ENCODE assay signal across 9 cellular contexts in the genomic region with DNA sequence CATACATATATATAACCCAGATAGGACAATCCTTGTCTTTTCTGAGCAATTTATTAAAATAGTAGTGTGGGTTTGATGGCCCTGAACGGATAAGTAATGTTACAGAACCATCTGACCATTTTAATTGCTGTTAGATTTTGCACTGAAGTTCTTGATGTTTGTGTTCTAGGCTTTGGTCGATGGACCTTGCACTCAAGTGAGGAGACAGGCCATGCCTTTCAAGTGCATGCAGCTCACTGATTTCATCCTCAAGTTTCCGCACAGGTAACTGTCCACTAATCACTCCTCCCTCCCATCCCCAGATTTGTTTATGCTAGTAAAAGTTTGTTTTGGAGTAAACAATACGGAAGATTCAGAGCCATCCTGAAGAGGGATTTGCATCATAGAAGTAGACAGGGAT. TPM values are rescaled to one million over a fixed set of nuclear protein-coding genes. Genes with fewer than 3 reads are reported as not detected.
DNase-seq lines count a peak whose midpoint lies in the region; ATAC-seq and TF ChIP-seq lines count a peak whose summit lies in the region.
"Had no signal": no experiment of that assay in that cellular context is flagged by ENCODE, and none has a peak within 500 bp of the region (broad histone marks: within the 10 kb centered on the region; RNA-seq: fewer than 3 reads in every experiment).

No MANE protein-coding gene starts in this region.

- RAD21 ChIA-PET in HCT116 (lab: Charles Lee; ENCODE audit: low non-redundant PET in 1 of 2, low total read pairs in 2 of 2, uncharacterized antibody in 2 of 2, unreplicated experiment in 2 of 2), result no interaction called here

- ATAC-seq in HCT116, result no peak
- ATAC-seq in T-helper 17 cell, result no peak
- ATAC-seq in HG03039 (IDR thresholded peaks at IDR 0.05; ENCODE audit: unreplicated experiment), result no peak
- no peak for ATAC-seq in GM21528 (IDR thresholded peaks at IDR 0.05; ENCODE audit: low FRiP score, unreplicated experiment)
- ATAC-seq: activated CD4-positive, CD25-positive, alpha-beta regulatory T cell treated with anti-CD3 and anti-CD28 coated beads, Interleukin-2, amount 50 U/mL, for 24 hours had no signal

- H3K27me3 ChIP-seq in HCT116 (ENCODE audit: insufficient read depth, low read length), result no peaks in the 10 kb centered on the region
- no peaks in the 10 kb centered on the region for H3K27me3 ChIP-seq in skeletal muscle satellite cell (ENCODE audit: control insufficient read depth, insufficient read depth, low read length)

- no peak for TF ChIP-seq RAD21 in HCT116 (IDR thresholded peaks at IDR 0.05; ENCODE audit: low read depth)

- no peak overlapping the region for H2AFZ ChIP-seq in HCT116 (ENCODE audit: low read depth, low read length, poor library complexity, severe bottlenecking)

- TF ChIP-seq CTCF in HCT116 (IDR thresholded peaks at IDR 0.05 in 2 of 3, conservative IDR thresholded peaks at IDR 0.05 in 1 of 3; ENCODE audit: borderline replicate concordance in 1 of 3, insufficient read depth in 1 of 3, low read depth in 2 of 3, low read length in 2 of 3), result no peak
- no peak for TF ChIP-seq CTCF in fibroblast of pulmonary artery (IDR thresholded peaks at IDR 0.05; ENCODE audit: low read length, missing control alignments)

- H3K4me3 Mint-ChIP-seq in T-helper 17 cell, result peak overlapping the region; percentile 89

- H3K9me3 ChIP-seq in HCT116 (ENCODE audit: control insufficient read depth in 1 of 2, insufficient read depth in 1 of 2, low read depth in 1 of 2, low read length in 2 of 2), result no peaks in the 10 kb centered on the region
- H3K9me3 ChIP-seq in T-helper 17 cell (ENCODE audit: control insufficient read depth, low read length, poor library complexity, severe bottlenecking), result no peaks in the 10 kb centered on the region
- no peaks in the 10 kb centered on the region for H3K9me3 ChIP-seq in skeletal muscle satellite cell (replicated peaks; ENCODE audit: low read length)

- no TSS peak for BruUV-seq in HCT116 (replicated peaks; lab: Mats Ljungman, UMichigan)

- intact Hi-C loops in HCT116 (cut with micrococcal nuclease), result no loop called here

- H3K9me2 ChIP-seq in HCT116 (ENCODE audit: insufficient read depth), result no peaks in the 10 kb centered on the region

- H3K4me2 ChIP-seq in HCT116 (ENCODE audit: low read length) (peak overlapping the region; percentile 92), skeletal muscle satellite cell (ENCODE audit: low read length) (peak overlapping the region; percentile 99)

- POLR2A ChIA-PET in HCT116 (lab: Charles Lee), result no interaction called here

- H4K20me1 ChIP-seq in HCT116 (ENCODE audit: insufficient read depth), result peaks cover 33% of the 10 kb centered on the region; the same call in 1 of the 2 replicates

- no peak for TF ChIP-seq POLR2A in HCT116 (IDR thresholded peaks at IDR 0.05; ENCODE audit: borderline replicate concordance, extremely low read depth, insufficient read depth, insufficient read length)

- H3K27ac ChIP-seq in HCT116 (ENCODE audit: low read depth, low read length), result peak overlapping the region; percentile 87; the same call in 1 of the 2 replicates

- H3K36me3 ChIP-seq in HCT116 (ENCODE audit: control insufficient read depth in 1 of 2, insufficient read depth in 2 of 2, low read length in 2 of 2), result peaks cover 46 to 49% of the 10 kb centered on the region in 2 experiments
- H3K36me3 ChIP-seq in skeletal muscle satellite cell (ENCODE audit: insufficient read depth, low read length), result peaks cover 56% of the 10 kb centered on the region

- H3K4me3 ChIP-seq in HCT116 (replicated peaks in 1 of 2; ENCODE audit: low read depth in 1 of 2, low read length in 2 of 2) (peak overlapping the region; percentile 70 to 90), fibroblast of pulmonary artery (replicated peaks; ENCODE audit: low read depth, low read length) (peak overlapping the region; percentile 81), skeletal muscle satellite cell (ENCODE audit: low read length) (peak overlapping the region; percentile 98)

- no peaks in the 10 kb centered on the region for H3K27me3 Mint-ChIP-seq in T-helper 17 cell

- H3K36me3 Mint-ChIP-seq in T-helper 17 cell (ENCODE audit: low read depth), result peaks cover 2% of the 10 kb centered on the region

- H3K9ac ChIP-seq in HCT116 (ENCODE audit: low read length) (peak overlapping the region; percentile 97), skeletal muscle satellite cell (ENCODE audit: low read depth, low read length) (peak overlapping the region; percentile 100)

- DNase-seq in HCT116 (ENCODE audit: low read depth, low spot score) (no peak), T-helper 17 cell (no peak), fibroblast of pulmonary artery (ENCODE audit: low read depth) (no peak)
- DNase-seq in stimulated activated CD4-positive, alpha-beta T cell treated with anti-CD3 and anti-CD28 coated beads, Interleukin-4, amount 100 ng/mL, for 24 hours, result no peak
- DNase-seq: KG1 had no signal

- peaks cover 23% of the 10 kb centered on the region for H3K4me1 Mint-ChIP-seq in T-helper 17 cell

- H3K27ac Mint-ChIP-seq in T-helper 17 cell, result peak overlapping the region; percentile 95

- peaks cover 69% of the 10 kb centered on the region for H3K79me2 ChIP-seq in HCT116 (ENCODE audit: insufficient read depth, low read length)

- CTCF ChIA-PET in HCT116 (lab: Charles Lee), result no interaction called here

- H3K4me1 ChIP-seq in HCT116 (ENCODE audit: control insufficient read depth in 1 of 2, insufficient read depth in 2 of 2, low read length in 2 of 2), result peaks cover 10 to 20% of the 10 kb centered on the region in 2 experiments; a peak in 3 of 4 replicates
- peaks cover 9% of the 10 kb centered on the region for H3K4me1 ChIP-seq in skeletal muscle satellite cell (ENCODE audit: control insufficient read depth, insufficient read depth, low read length)

TF ChIP-seq in HCT116, 20 proteins besides CTCF, POLR2A, EP300 and RAD21 (continues in another document):
- no peak for TF ChIP-seq SIN3A (IDR thresholded peaks at IDR 0.05; ENCODE audit: low read depth)
- no peak for TF ChIP-seq CBX3 (IDR thresholded peaks at IDR 0.05; ENCODE audit: low read depth)
- no peak for TF ChIP-seq ZNF274 (IDR thresholded peaks at IDR 0.05; ENCODE audit: low read depth, low read length)
- TF ChIP-seq SP1 (IDR thresholded peaks at IDR 0.05; ENCODE audit: low read depth), result no peak
- TF ChIP-seq, protein P1, sequence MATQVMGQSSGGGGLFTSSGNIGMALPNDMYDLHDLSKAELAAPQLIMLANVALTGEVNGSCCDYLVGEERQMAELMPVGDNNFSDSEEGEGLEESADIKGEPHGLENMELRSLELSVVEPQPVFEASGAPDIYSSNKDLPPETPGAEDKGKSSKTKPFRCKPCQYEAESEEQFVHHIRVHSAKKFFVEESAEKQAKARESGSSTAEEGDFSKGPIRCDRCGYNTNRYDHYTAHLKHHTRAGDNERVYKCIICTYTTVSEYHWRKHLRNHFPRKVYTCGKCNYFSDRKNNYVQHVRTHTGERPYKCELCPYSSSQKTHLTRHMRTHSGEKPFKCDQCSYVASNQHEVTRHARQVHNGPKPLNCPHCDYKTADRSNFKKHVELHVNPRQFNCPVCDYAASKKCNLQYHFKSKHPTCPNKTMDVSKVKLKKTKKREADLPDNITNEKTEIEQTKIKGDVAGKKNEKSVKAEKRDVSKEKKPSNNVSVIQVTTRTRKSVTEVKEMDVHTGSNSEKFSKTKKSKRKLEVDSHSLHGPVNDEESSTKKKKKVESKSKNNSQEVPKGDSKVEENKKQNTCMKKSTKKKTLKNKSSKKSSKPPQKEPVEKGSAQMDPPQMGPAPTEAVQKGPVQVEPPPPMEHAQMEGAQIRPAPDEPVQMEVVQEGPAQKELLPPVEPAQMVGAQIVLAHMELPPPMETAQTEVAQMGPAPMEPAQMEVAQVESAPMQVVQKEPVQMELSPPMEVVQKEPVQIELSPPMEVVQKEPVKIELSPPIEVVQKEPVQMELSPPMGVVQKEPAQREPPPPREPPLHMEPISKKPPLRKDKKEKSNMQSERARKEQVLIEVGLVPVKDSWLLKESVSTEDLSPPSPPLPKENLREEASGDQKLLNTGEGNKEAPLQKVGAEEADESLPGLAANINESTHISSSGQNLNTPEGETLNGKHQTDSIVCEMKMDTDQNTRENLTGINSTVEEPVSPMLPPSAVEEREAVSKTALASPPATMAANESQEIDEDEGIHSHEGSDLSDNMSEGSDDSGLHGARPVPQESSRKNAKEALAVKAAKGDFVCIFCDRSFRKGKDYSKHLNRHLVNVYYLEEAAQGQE (IDR thresholded peaks at IDR 0.05; ENCODE audit: low read depth), result no peak
- TF ChIP-seq, protein P2, sequence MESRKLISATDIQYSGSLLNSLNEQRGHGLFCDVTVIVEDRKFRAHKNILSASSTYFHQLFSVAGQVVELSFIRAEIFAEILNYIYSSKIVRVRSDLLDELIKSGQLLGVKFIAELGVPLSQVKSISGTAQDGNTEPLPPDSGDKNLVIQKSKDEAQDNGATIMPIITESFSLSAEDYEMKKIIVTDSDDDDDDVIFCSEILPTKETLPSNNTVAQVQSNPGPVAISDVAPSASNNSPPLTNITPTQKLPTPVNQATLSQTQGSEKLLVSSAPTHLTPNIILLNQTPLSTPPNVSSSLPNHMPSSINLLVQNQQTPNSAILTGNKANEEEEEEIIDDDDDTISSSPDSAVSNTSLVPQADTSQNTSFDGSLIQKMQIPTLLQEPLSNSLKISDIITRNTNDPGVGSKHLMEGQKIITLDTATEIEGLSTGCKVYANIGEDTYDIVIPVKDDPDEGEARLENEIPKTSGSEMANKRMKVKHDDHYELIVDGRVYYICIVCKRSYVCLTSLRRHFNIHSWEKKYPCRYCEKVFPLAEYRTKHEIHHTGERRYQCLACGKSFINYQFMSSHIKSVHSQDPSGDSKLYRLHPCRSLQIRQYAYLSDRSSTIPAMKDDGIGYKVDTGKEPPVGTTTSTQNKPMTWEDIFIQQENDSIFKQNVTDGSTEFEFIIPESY (IDR thresholded peaks at IDR 0.05; ENCODE audit: extremely low read depth, insufficient replicate concordance, low read length), result no peak
- no peak for TF ChIP-seq CEBPB (IDR thresholded peaks at IDR 0.05; ENCODE audit: low read depth)
- no peak for TF ChIP-seq EZH2 (IDR thresholded peaks at IDR 0.05)
- TF ChIP-seq FOSL1 (IDR thresholded peaks at IDR 0.05; ENCODE audit: low read depth), result no peak
- no peak for TF ChIP-seq TCF7L2 (IDR thresholded peaks at IDR 0.05; ENCODE audit: borderline replicate concordance, extremely low read depth, insufficient read depth, insufficient read length)
- no peak for TF ChIP-seq ZFX (IDR thresholded peaks at IDR 0.05)

RNA-seq across cellular contexts. Expression of a gene that starts 1.3 kb away (rescaled TPM):
- total RNA-seq in HCT116 (2021; ENCODE audit: unreplicated experiment), result 2,938 TPM
- polyA plus RNA-seq in HCT116 (2012), result 1,265 and 1,358 TPM in 2 replicates
- total RNA-seq in T-helper 17 cell, result 1,000 to 10,000 TPM; 2,732 to 3,433 TPM
- 295 and 431 TPM in 2 replicates for total RNA-seq in skeletal muscle satellite cell (2012; rRNA removed)

RNA-seq across cellular contexts. Expression of a gene that starts 18.4 kb away (rescaled TPM):
- total RNA-seq in HCT116 (2021; ENCODE audit: unreplicated experiment) (7.3 TPM), T-helper 17 cell (1 to 10 TPM; 5.0 to 8.4 TPM)
- 2.7 and 3.1 TPM in 2 replicates for polyA plus RNA-seq in HCT116 (2012)
- 2.8 TPM in 2 replicates for total RNA-seq in skeletal muscle satellite cell (2012; rRNA removed)

RNA-seq across cellular contexts. Expression of a gene that starts 47.4 kb away (rescaled TPM):
- total RNA-seq in HCT116 (2021; ENCODE audit: unreplicated experiment) (10.2 TPM), T-helper 17 cell (1 to 10 TPM in 1 of 2 donors, under 1 TPM in 1; 0.94 to 2.5 TPM)
- 2.8 and 4.1 TPM in 2 replicates for polyA plus RNA-seq in HCT116 (2012)
- total RNA-seq in skeletal muscle satellite cell (2012; rRNA removed), result 0.44 and 0.76 TPM in 2 replicates
